Comparison of ENCODE assay signal across 10 cellular contexts in the genomic region with DNA sequence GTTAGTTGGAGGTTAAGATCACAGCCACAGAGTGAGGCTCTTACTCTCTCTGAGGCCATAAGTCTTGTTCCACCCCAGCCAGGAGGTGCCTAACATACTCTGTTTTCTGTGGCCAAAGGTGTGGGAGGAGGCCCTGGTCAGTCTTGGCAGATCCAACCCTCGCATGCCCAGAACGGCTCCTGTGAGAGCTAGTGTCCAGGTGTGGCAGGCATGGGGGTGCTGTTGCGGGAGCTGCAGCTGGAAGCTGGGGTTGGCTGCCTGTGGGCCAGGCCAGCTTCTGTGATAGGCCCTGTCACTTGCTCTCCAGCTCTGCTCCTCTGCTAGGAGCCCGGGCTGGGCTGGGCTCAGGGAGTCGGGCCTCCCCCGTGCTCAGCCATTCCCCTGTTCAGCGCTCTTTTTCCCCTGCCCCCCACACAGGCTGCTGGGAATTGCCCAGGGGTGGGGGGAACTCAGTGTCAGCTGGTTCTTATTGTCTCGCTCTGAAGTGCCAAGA. TPM values are rescaled to one million over a fixed set of nuclear protein-coding genes. Genes with fewer than 3 reads are reported as not detected.
A peak's percentile ranks its signal among the peaks of the same experiment; 100 is the strongest.
DNase-seq lines count a peak whose midpoint lies in the region; ATAC-seq and TF ChIP-seq lines count a peak whose summit lies in the region.
"Had no signal": no experiment of that assay in that cellular context is flagged by ENCODE, and none has a peak within 500 bp of the region (broad histone marks: within the 10 kb centered on the region; RNA-seq: fewer than 3 reads in every experiment).

No MANE protein-coding gene starts in this region.

- DNase-seq in left ventricle myocardium superior, result peak; percentile 43
- DNase-seq in prostate gland (ENCODE audit: low spot score), result no peak
- no peak for DNase-seq in activated T-cell treated with anti-CD3 and anti-CD28 coated beads, Interleukin-2, amount 50 U/mL, for 4 hours
- DNase-seq in SIG-M5 (lab: John Stamatoyannopoulos, UW), result no peak
- no peak for DNase-seq in T-helper 9 cell
- no peak for DNase-seq in DMS114 treated with DMSO at 0.1 percent for 48 hours (lab: John Stamatoyannopoulos, UW; ENCODE audit: unreplicated experiment)
- DNase-seq: CD8-positive, alpha-beta memory T cell; NCI-H774 had no signal

- H3K36me3 ChIP-seq in BLaER1 (peaks cover 69% of the 10 kb centered on the region), prostate gland (peaks cover 4 to 6% of the 10 kb centered on the region in 2 donors)

- H4K20me1 ChIP-seq in BLaER1, result no peaks in the 10 kb centered on the region

- TF ChIP-seq POLR2A in prostate gland (IDR thresholded peaks at IDR 0.05), result no peak

- ATAC-seq in left ventricle myocardium superior, result peak; percentile 9
- ATAC-seq in activated T-cell treated with anti-CD3 and anti-CD28 coated beads, Interleukin-2, amount 50 U/mL, for 4 hours, result no peak

- no peak overlapping the region for H3K4me3 Mint-ChIP-seq in activated T-cell treated with anti-CD3 and anti-CD28 coated beads, Interleukin-2, amount 50 U/mL, for 4 hours

- H3K27ac ChIP-seq in BLaER1, result peak overlapping the region; percentile 62
- H3K27ac ChIP-seq in adipose tissue (ENCODE audit: low read depth, low read length), result peak overlapping the region; percentile 38
- H3K27ac ChIP-seq in prostate gland, result peak overlapping the region; percentile 46 to 74

- no peak for TF ChIP-seq CTCF in prostate gland (IDR thresholded peaks at IDR 0.05)

- intact Hi-C loops in left ventricle myocardium superior (cut with micrococcal nuclease) (no loop called here), prostate gland (cut with DNase I) (loop anchor here (2.0 kb wide), 1 partner anchor 22 kb away; no protein-coding TSS in a partner anchor)

- no peak overlapping the region for H3K4me2 ChIP-seq in BLaER1

- H3K9me3 ChIP-seq in BLaER1 (no peaks in the 10 kb centered on the region), prostate gland (no peaks in the 10 kb centered on the region)

- no peaks in the 10 kb centered on the region for H3K27me3 Mint-ChIP-seq in activated T-cell treated with anti-CD3 and anti-CD28 coated beads, Interleukin-2, amount 50 U/mL, for 4 hours (ENCODE audit: low read depth)

- H3K4me3 ChIP-seq in BLaER1, result no peak overlapping the region
- H3K4me3 ChIP-seq in prostate gland, result no peak overlapping the region

- H3K36me3 Mint-ChIP-seq in activated T-cell treated with anti-CD3 and anti-CD28 coated beads, Interleukin-2, amount 50 U/mL, for 4 hours (ENCODE audit: insufficient read depth), result peaks cover 15% of the 10 kb centered on the region

- no peaks in the 10 kb centered on the region for H3K9me3 Mint-ChIP-seq in activated T-cell treated with anti-CD3 and anti-CD28 coated beads, Interleukin-2, amount 50 U/mL, for 4 hours
- H3K9me3 Mint-ChIP-seq: CD8-positive, alpha-beta memory T cell had no signal

- WGBS in adipose tissue, 3 donors, result 44 to 74% (median 54%) methylated on average over 7 to 8 of the region's 8 CpGs
- 34% methylated on average over 7 of the region's 8 CpGs for WGBS in prostate gland

- peaks cover 73% of the 10 kb centered on the region for H3K4me1 ChIP-seq in BLaER1
- peaks cover 44% of the 10 kb centered on the region for H3K4me1 ChIP-seq in prostate gland (replicated peaks)

- peak overlapping the region; percentile 50; the same call in 1 of the 2 replicates for H3K9ac ChIP-seq in BLaER1

- no peaks in the 10 kb centered on the region for H3K27me3 ChIP-seq in BLaER1
- H3K27me3 ChIP-seq in prostate gland (replicated peaks; ENCODE audit: insufficient read depth), result no peaks in the 10 kb centered on the region

- peaks cover 16% of the 10 kb centered on the region for H3K4me1 Mint-ChIP-seq in activated T-cell treated with anti-CD3 and anti-CD28 coated beads, Interleukin-2, amount 50 U/mL, for 4 hours (ENCODE audit: low read depth)

RNA-seq across cellular contexts. Expression of gene IER5L, which starts 31.6 kb away (rescaled TPM):
- polyA plus RNA-seq in adipose tissue, result 10 to 100 TPM in 2 of 3 donors, 1 to 10 TPM in 1; 3.8 to 16.8 (median 10.3) TPM
- total RNA-seq in left ventricle myocardium superior, result 3.5 TPM
- 10 to 100 TPM in 1 of 2 donors, 1 to 10 TPM in 1; 7.2 to 30.7 TPM for total RNA-seq in prostate gland
- total RNA-seq in activated T-cell treated with anti-CD3 and anti-CD28 coated beads, Interleukin-2, amount 50 U/mL, for 4 hours, result 1 to 10 TPM; 1.6 to 1.9 (median 1.8) TPM

RNA-seq across cellular contexts. Expression of gene PTPA, which starts 35.3 kb away (rescaled TPM):
- polyA plus RNA-seq in adipose tissue, result 10 to 100 TPM; 42.9 to 78.6 (median 43.6) TPM
- total RNA-seq in left ventricle myocardium superior (186 TPM), prostate gland (100 to 1,000 TPM; 165 to 173 TPM)
- total RNA-seq in activated T-cell treated with anti-CD3 and anti-CD28 coated beads, Interleukin-2, amount 50 U/mL, for 4 hours, result 10 to 100 TPM; 80.7 to 90.2 (median 89.9) TPM

RNA-seq across cellular contexts. Expression of gene CRAT, which starts 35.9 kb away (rescaled TPM):
- 10 to 100 TPM; 51.4 to 74.8 (median 52.2) TPM for polyA plus RNA-seq in adipose tissue
- 94.6 TPM for total RNA-seq in left ventricle myocardium superior
- 10 to 100 TPM; 59.8 to 98.3 TPM for total RNA-seq in prostate gland
- total RNA-seq in activated T-cell treated with anti-CD3 and anti-CD28 coated beads, Interleukin-2, amount 50 U/mL, for 4 hours, result 1 to 10 TPM; 3.4 to 5.2 (median 5.2) TPM

Comparison
In these comparisons a context has a peak if more than half of its experiments do, and no peak if none do; other contexts are left out.
1. RNA of gene CRAT, which starts 35.9 kb away (total RNA-seq): 59.8 to 98.3 TPM in prostate gland and 94.6 TPM in left ventricle myocardium superior (single experiment); 3.4 to 5.2 TPM in activated T-cell treated with anti-CD3 and anti-CD28 coated beads, Interleukin-2, amount 50 U/mL, for 4 hours; every median in the first group is over 4 times any median in the second.
2. Peak in every context shown above with its lines, with median percentiles within 50 percentile points of each other: H3K27ac ChIP-seq.